In the genomic region with DNA sequence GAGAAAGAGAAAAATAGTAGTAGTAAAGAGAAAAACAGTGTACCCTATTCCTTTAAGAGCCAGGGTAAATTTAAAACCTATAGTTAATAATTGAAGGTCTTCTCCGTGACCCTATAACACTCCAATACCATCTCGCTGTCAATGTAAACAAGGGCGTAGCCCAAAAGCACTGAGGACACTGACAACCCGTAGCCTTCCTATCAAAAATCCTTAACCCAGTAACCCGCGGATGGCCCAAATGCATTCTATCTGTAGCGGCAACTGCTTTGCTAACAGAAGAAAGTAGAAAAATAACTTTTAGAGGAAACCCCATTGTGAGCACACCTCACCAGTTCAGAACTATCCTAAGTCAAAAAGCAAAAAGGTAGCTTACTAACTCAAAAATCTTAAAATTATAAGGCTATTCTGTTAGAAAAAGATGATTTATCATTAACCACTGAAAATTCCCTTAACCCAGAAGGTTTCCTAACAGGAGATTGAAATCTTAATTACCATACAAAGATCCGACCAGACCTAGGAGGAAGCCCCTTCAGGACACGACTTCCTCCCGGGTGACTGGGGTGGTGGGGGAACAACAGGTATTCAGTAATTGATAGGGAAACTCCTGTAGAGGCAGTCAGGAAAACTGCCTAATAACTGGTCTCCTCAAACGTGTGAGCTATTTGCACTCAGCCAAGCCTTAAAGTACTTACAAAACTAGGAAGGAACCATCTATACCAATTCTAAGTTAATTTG, we compare ENCODE assay signal across 2 cellular contexts.
TF ChIP-seq lines count a peak whose summit lies in the region.
"Not testable (repeated sequence)": the region's sequence is repeated elsewhere in the genome, so short reads cannot be mapped to it uniquely, and the experiment has no call there.

No MANE protein-coding gene starts in this region.

TF ChIP-seq in A549, 52 proteins besides CTCF, POLR2A, EP300 and RAD21:
- TF ChIP-seq, protein P1, sequence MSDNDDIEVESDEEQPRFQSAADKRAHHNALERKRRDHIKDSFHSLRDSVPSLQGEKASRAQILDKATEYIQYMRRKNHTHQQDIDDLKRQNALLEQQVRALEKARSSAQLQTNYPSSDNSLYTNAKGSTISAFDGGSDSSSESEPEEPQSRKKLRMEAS (IDR thresholded peaks at IDR 0.05) = 0 out of 2 replicates have a peak, but pooled peaks have one; percentile 30

TF ChIP-seq in HepG2, 621 proteins besides CTCF, POLR2A, EP300 and RAD21 (continues in another document):
- TF ChIP-seq ZSCAN29 (CRISPR knock-in tag; conservative IDR thresholded peaks at IDR 0.05) (peak; percentile 28; the same call in 1 of the 2 replicates), HNRNPK (IDR thresholded peaks at IDR 0.05; ENCODE audit: low read depth, low read length, poor library complexity, severe bottlenecking) (peak; percentile 21), TOE1 (CRISPR knock-in tag; IDR thresholded peaks at IDR 0.05) (peak; percentile 58; the same call in 1 of the 2 replicates), KLF12 (CRISPR knock-in tag; IDR thresholded peaks at IDR 0.05; ENCODE audit: borderline replicate concordance) (peak; percentile 86; the same call in 1 of the 2 replicates), HMG20A (CRISPR knock-in tag; IDR thresholded peaks at IDR 0.05; ENCODE audit: borderline replicate concordance) (0 out of 2 replicates have a peak, but pooled peaks have one; percentile 12), ZSCAN12 (CRISPR knock-in tag; IDR thresholded peaks at IDR 0.05) (peak; percentile 57; the same call in 1 of the 2 replicates), MIXL1 (CRISPR knock-in tag; IDR thresholded peaks at IDR 0.05) (peak; percentile 61; the same call in 1 of the 2 replicates), SP140L (CRISPR knock-in tag; IDR thresholded peaks at IDR 0.05; ENCODE audit: borderline replicate concordance) (0 out of 2 replicates have a peak, but pooled peaks have one; percentile 52), ZNF652 (CRISPR knock-in tag; IDR thresholded peaks at IDR 0.05; ENCODE audit: borderline replicate concordance, low read depth) (peak; percentile 84), SOX13 (CRISPR knock-in tag; conservative IDR thresholded peaks at IDR 0.05 in 1 of 2, IDR thresholded peaks at IDR 0.05 in 1 of 2) (peak in 1 of 2 experiments; percentile 54; a peak in 1 of 4 replicates), FOXK2 (IDR thresholded peaks at IDR 0.05) (peak; percentile 68; the same call in 1 of the 2 replicates), FOXA3 (CRISPR knock-in tag; IDR thresholded peaks at IDR 0.05) (peak; percentile 94), XBP1 (CRISPR knock-in tag; IDR thresholded peaks at IDR 0.05) (0 out of 2 replicates have a peak, but pooled peaks have one; percentile 21), NR2F1 (CRISPR knock-in tag; IDR thresholded peaks at IDR 0.05) (0 out of 4 replicates have a peak, but pooled peaks of 1 of the 2 experiments have one; percentile 17), ONECUT2 (CRISPR knock-in tag; IDR thresholded peaks at IDR 0.05) (0 out of 2 replicates have a peak, but pooled peaks have one; percentile 15), ZMYM4 (CRISPR knock-in tag; IDR thresholded peaks at IDR 0.05) (peak; percentile 66), ELF4 (CRISPR knock-in tag; IDR thresholded peaks at IDR 0.05; ENCODE audit: borderline replicate concordance) (peak; percentile 41; the same call in 1 of the 2 replicates), NAIF1 (CRISPR knock-in tag; IDR thresholded peaks at IDR 0.05; ENCODE audit: borderline replicate concordance) (peak; percentile 27; the same call in 1 of the 2 replicates), ZEB1 (IDR thresholded peaks at IDR 0.05; ENCODE audit: insufficient replicate concordance, low read depth) (peak; percentile 19), PCBP2 (optimal IDR thresholded peaks at IDR 0.05; ENCODE audit: low read depth, low read length, poor library complexity, severe bottlenecking) (peak; percentile 35), IRF2 (CRISPR knock-in tag; IDR thresholded peaks at IDR 0.05) (0 out of 2 replicates have a peak, but pooled peaks have one; percentile 13), KMT2B (CRISPR knock-in tag; IDR thresholded peaks at IDR 0.05) (0 out of 2 replicates have a peak, but pooled peaks have one; percentile 44), ZNF777 (CRISPR knock-in tag; IDR thresholded peaks at IDR 0.05) (0 out of 2 replicates have a peak, but pooled peaks have one; percentile 19), FOXP1 (CRISPR knock-in tag; IDR thresholded peaks at IDR 0.05) (peak; percentile 57; the same call in 1 of the 2 replicates)
- TF ChIP-seq, protein P2, sequence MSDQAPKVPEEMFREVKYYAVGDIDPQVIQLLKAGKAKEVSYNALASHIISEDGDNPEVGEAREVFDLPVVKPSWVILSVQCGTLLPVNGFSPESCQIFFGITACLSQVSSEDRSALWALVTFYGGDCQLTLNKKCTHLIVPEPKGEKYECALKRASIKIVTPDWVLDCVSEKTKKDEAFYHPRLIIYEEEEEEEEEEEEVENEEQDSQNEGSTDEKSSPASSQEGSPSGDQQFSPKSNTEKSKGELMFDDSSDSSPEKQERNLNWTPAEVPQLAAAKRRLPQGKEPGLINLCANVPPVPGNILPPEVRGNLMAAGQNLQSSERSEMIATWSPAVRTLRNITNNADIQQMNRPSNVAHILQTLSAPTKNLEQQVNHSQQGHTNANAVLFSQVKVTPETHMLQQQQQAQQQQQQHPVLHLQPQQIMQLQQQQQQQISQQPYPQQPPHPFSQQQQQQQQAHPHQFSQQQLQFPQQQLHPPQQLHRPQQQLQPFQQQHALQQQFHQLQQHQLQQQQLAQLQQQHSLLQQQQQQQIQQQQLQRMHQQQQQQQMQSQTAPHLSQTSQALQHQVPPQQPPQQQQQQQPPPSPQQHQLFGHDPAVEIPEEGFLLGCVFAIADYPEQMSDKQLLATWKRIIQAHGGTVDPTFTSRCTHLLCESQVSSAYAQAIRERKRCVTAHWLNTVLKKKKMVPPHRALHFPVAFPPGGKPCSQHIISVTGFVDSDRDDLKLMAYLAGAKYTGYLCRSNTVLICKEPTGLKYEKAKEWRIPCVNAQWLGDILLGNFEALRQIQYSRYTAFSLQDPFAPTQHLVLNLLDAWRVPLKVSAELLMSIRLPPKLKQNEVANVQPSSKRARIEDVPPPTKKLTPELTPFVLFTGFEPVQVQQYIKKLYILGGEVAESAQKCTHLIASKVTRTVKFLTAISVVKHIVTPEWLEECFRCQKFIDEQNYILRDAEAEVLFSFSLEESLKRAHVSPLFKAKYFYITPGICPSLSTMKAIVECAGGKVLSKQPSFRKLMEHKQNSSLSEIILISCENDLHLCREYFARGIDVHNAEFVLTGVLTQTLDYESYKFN (CRISPR knock-in tag; conservative IDR thresholded peaks at IDR 0.05) = peak; percentile 59
- TF ChIP-seq, protein P3, sequence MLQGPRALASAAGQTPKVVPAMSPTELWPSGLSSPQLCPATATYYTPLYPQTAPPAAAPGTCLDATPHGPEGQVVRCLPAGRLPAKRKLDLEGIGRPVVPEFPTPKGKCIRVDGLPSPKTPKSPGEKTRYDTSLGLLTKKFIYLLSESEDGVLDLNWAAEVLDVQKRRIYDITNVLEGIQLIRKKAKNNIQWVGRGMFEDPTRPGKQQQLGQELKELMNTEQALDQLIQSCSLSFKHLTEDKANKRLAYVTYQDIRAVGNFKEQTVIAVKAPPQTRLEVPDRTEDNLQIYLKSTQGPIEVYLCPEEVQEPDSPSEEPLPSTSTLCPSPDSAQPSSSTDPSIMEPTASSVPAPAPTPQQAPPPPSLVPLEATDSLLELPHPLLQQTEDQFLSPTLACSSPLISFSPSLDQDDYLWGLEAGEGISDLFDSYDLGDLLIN (CRISPR knock-in tag; IDR thresholded peaks at IDR 0.05; ENCODE audit: borderline replicate concordance) = peak; percentile 42; the same call in 1 of the 2 replicates
- TF ChIP-seq, protein P4, sequence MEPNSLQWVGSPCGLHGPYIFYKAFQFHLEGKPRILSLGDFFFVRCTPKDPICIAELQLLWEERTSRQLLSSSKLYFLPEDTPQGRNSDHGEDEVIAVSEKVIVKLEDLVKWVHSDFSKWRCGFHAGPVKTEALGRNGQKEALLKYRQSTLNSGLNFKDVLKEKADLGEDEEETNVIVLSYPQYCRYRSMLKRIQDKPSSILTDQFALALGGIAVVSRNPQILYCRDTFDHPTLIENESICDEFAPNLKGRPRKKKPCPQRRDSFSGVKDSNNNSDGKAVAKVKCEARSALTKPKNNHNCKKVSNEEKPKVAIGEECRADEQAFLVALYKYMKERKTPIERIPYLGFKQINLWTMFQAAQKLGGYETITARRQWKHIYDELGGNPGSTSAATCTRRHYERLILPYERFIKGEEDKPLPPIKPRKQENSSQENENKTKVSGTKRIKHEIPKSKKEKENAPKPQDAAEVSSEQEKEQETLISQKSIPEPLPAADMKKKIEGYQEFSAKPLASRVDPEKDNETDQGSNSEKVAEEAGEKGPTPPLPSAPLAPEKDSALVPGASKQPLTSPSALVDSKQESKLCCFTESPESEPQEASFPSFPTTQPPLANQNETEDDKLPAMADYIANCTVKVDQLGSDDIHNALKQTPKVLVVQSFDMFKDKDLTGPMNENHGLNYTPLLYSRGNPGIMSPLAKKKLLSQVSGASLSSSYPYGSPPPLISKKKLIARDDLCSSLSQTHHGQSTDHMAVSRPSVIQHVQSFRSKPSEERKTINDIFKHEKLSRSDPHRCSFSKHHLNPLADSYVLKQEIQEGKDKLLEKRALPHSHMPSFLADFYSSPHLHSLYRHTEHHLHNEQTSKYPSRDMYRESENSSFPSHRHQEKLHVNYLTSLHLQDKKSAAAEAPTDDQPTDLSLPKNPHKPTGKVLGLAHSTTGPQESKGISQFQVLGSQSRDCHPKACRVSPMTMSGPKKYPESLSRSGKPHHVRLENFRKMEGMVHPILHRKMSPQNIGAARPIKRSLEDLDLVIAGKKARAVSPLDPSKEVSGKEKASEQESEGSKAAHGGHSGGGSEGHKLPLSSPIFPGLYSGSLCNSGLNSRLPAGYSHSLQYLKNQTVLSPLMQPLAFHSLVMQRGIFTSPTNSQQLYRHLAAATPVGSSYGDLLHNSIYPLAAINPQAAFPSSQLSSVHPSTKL (CRISPR knock-in tag; IDR thresholded peaks at IDR 0.05) = peak; percentile 50; the same call in 1 of the 2 replicates
- TF ChIP-seq SOX13, FOXP1 (IDR thresholded peaks at IDR 0.05): not testable (repeated sequence)
- TF ChIP-seq, protein P5, sequence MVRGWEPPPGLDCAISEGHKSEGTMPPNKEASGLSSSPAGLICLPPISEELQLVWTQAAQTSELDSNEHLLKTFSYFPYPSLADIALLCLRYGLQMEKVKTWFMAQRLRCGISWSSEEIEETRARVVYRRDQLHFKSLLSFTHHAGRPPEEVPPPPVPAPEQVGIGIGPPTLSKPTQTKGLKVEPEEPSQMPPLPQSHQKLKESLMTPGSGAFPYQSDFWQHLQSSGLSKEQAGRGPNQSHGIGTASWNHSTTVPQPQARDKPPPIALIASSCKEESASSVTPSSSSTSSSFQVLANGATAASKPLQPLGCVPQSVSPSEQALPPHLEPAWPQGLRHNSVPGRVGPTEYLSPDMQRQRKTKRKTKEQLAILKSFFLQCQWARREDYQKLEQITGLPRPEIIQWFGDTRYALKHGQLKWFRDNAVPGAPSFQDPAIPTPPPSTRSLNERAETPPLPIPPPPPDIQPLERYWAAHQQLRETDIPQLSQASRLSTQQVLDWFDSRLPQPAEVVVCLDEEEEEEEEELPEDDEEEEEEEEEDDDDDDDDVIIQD (CRISPR knock-in tag; IDR thresholded peaks at IDR 0.05; ENCODE audit: low read depth) = peak; percentile 78; the same call in 1 of the 2 replicates
- TF ChIP-seq, protein P6, sequence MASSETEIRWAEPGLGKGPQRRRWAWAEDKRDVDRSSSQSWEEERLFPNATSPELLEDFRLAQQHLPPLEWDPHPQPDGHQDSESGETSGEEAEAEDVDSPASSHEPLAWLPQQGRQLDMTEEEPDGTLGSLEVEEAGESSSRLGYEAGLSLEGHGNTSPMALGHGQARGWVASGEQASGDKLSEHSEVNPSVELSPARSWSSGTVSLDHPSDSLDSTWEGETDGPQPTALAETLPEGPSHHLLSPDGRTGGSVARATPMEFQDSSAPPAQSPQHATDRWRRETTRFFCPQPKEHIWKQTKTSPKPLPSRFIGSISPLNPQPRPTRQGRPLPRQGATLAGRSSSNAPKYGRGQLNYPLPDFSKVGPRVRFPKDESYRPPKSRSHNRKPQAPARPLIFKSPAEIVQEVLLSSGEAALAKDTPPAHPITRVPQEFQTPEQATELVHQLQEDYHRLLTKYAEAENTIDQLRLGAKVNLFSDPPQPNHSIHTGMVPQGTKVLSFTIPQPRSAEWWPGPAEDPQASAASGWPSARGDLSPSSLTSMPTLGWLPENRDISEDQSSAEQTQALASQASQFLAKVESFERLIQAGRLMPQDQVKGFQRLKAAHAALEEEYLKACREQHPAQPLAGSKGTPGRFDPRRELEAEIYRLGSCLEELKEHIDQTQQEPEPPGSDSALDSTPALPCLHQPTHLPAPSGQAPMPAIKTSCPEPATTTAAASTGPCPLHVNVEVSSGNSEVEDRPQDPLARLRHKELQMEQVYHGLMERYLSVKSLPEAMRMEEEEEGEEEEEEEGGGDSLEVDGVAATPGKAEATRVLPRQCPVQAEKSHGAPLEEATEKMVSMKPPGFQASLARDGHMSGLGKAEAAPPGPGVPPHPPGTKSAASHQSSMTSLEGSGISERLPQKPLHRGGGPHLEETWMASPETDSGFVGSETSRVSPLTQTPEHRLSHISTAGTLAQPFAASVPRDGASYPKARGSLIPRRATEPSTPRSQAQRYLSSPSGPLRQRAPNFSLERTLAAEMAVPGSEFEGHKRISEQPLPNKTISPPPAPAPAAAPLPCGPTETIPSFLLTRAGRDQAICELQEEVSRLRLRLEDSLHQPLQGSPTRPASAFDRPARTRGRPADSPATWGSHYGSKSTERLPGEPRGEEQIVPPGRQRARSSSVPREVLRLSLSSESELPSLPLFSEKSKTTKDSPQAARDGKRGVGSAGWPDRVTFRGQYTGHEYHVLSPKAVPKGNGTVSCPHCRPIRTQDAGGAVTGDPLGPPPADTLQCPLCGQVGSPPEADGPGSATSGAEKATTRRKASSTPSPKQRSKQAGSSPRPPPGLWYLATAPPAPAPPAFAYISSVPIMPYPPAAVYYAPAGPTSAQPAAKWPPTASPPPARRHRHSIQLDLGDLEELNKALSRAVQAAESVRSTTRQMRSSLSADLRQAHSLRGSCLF (CRISPR knock-in tag; IDR thresholded peaks at IDR 0.05; ENCODE audit: borderline replicate concordance) = 0 out of 2 replicates have a peak, but pooled peaks have one; percentile 53
- TF ChIP-seq, protein P7, sequence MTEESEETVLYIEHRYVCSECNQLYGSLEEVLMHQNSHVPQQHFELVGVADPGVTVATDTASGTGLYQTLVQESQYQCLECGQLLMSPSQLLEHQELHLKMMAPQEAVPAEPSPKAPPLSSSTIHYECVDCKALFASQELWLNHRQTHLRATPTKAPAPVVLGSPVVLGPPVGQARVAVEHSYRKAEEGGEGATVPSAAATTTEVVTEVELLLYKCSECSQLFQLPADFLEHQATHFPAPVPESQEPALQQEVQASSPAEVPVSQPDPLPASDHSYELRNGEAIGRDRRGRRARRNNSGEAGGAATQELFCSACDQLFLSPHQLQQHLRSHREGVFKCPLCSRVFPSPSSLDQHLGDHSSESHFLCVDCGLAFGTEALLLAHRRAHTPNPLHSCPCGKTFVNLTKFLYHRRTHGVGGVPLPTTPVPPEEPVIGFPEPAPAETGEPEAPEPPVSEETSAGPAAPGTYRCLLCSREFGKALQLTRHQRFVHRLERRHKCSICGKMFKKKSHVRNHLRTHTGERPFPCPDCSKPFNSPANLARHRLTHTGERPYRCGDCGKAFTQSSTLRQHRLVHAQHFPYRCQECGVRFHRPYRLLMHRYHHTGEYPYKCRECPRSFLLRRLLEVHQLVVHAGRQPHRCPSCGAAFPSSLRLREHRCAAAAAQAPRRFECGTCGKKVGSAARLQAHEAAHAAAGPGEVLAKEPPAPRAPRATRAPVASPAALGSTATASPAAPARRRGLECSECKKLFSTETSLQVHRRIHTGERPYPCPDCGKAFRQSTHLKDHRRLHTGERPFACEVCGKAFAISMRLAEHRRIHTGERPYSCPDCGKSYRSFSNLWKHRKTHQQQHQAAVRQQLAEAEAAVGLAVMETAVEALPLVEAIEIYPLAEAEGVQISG (CRISPR knock-in tag; IDR thresholded peaks at IDR 0.05) = 0 out of 2 replicates have a peak, but pooled peaks have one; percentile 30
